In genomic region chr6:158810149-158811095, GRCh38 we compare ENCODE assay signal across 1 cellular context.
TF ChIP-seq lines count a peak whose summit lies in the region.

No MANE protein-coding gene starts in this region.

TF ChIP-seq in GM23338, 12 proteins besides CTCF, POLR2A, EP300 and RAD21 (continued from another document):
- no peak for TF ChIP-seq ZNF331 (CRISPR knock-in tag; IDR thresholded peaks at IDR 0.05; ENCODE audit: low read depth)
- no peak for TF ChIP-seq JUNB (IDR thresholded peaks at IDR 0.05; ENCODE audit: unreplicated experiment)
